Comparison of ENCODE assay signal across 9 cellular contexts in genomic region chr1:99737016-99737415, GRCh38. TPM values are rescaled to one million over a fixed set of nuclear protein-coding genes. Genes with fewer than 3 reads are reported as not detected.
A peak's percentile ranks its signal among the peaks of the same experiment; 100 is the strongest.
DNase-seq lines count a peak whose midpoint lies in the region; ATAC-seq and TF ChIP-seq lines count a peak whose summit lies in the region.
"Had no signal": no experiment of that assay in that cellular context is flagged by ENCODE, and none has a peak within 500 bp of the region (broad histone marks: within the 10 kb centered on the region; RNA-seq: fewer than 3 reads in every experiment).

No MANE protein-coding gene starts in this region.

- H3K4me1 ChIP-seq in Karpas-422 (ENCODE audit: low read length) (no peaks in the 10 kb centered on the region; the same call in 1 of the 2 replicates), sigmoid colon (no peaks in the 10 kb centered on the region)

- H3K36me3 ChIP-seq in Karpas-422 (ENCODE audit: insufficient read depth, low read length): peaks cover 75% of the 10 kb centered on the region
- no peaks in the 10 kb centered on the region for H3K36me3 ChIP-seq in sigmoid colon

- H3K27ac Mint-ChIP-seq in T-helper 17 cell (no peak overlapping the region), glutamatergic neuron (ENCODE audit: unreplicated experiment) (no peak overlapping the region)

- peak; percentile 23 for ATAC-seq in T-helper 17 cell
- no peak for ATAC-seq in HG03135 (IDR thresholded peaks at IDR 0.05; ENCODE audit: unreplicated experiment)
- ATAC-seq in GM19397 (IDR thresholded peaks at IDR 0.05; ENCODE audit: unreplicated experiment): no peak

- H4K20me1 ChIP-seq in Karpas-422 (ENCODE audit: insufficient read depth, low read depth, low read length): no peaks in the 10 kb centered on the region

- H3K27me3 ChIP-seq in Karpas-422 (ENCODE audit: low read length) (no peaks in the 10 kb centered on the region), sigmoid colon (no peaks in the 10 kb centered on the region)

- H3K4me2 ChIP-seq in Karpas-422 (ENCODE audit: low read depth, low read length, poor library complexity, severe bottlenecking): no peak overlapping the region

- peaks cover 2% of the 10 kb centered on the region for H3K4me1 Mint-ChIP-seq in T-helper 17 cell
- no peaks in the 10 kb centered on the region for H3K4me1 Mint-ChIP-seq in glutamatergic neuron (ENCODE audit: low read depth, unreplicated experiment)

- no peak for TF ChIP-seq EP300 in sigmoid colon (IDR thresholded peaks at IDR 0.05)

- H3K9me3 ChIP-seq in Karpas-422 (ENCODE audit: low read length) (no peaks in the 10 kb centered on the region), T-helper 17 cell (ENCODE audit: control insufficient read depth, low read length, poor library complexity, severe bottlenecking) (no peaks in the 10 kb centered on the region), sigmoid colon (no peaks in the 10 kb centered on the region)

- H2AFZ ChIP-seq in Karpas-422 (ENCODE audit: low read length): no peak overlapping the region

- WGBS in sigmoid colon, 2 donors: 28 to 49% methylated on average over 4 of the region's 4 CpGs

- intact Hi-C loops in sigmoid colon (cut with DNase I): no loop called here

- H3K4me3 Mint-ChIP-seq in T-helper 17 cell: no peak overlapping the region
- no peak overlapping the region for H3K4me3 Mint-ChIP-seq in glutamatergic neuron (ENCODE audit: unreplicated experiment)

- H3K9me2 ChIP-seq in Karpas-422 (replicated peaks; ENCODE audit: insufficient read depth, low read length): no peaks in the 10 kb centered on the region

- TF ChIP-seq CTCF in glutamatergic neuron (IDR thresholded peaks at IDR 0.05; ENCODE audit: partially characterized antibody, unreplicated experiment) (peak; percentile 18), sigmoid colon (IDR thresholded peaks at IDR 0.05) (peak in 1 of 4 experiments; percentile 23)

- H3K4me3 ChIP-seq in Karpas-422 (ENCODE audit: low read length): no peak overlapping the region
- H3K4me3 ChIP-seq in sigmoid colon: no peak overlapping the region
- H3K4me3 ChIP-seq: lung had no signal

- DNase-seq in DMS53 treated with DMSO at 0.1 percent for 48 hours (lab: John Stamatoyannopoulos, UW; ENCODE audit: unreplicated experiment) (peak; percentile 80), Karpas-422 (peak; percentile 68), T-helper 17 cell (no peak), glutamatergic neuron (peak; percentile 22), sigmoid colon (no peak), T-helper 9 cell (no peak)

- no peak overlapping the region for H3K9ac ChIP-seq in Karpas-422 (ENCODE audit: low read length)

- no peak overlapping the region for H3K27ac ChIP-seq in Karpas-422 (ENCODE audit: low read length)
- H3K27ac ChIP-seq in sigmoid colon: peak overlapping the region in 3 of 4 donors; percentile 5 to 23 (median 18)

- H3K9me3 Mint-ChIP-seq in glutamatergic neuron (ENCODE audit: unreplicated experiment): no peaks in the 10 kb centered on the region

- peaks cover 2% of the 10 kb centered on the region for H3K36me3 Mint-ChIP-seq in T-helper 17 cell (ENCODE audit: low read depth)
- no peaks in the 10 kb centered on the region for H3K36me3 Mint-ChIP-seq in glutamatergic neuron (ENCODE audit: unreplicated experiment)

- H3K79me2 ChIP-seq in Karpas-422 (ENCODE audit: low read length): peaks cover 6% of the 10 kb centered on the region; the same call in 1 of the 2 replicates

- peaks cover 5% of the 10 kb centered on the region for H3K27me3 Mint-ChIP-seq in T-helper 17 cell
- no peaks in the 10 kb centered on the region for H3K27me3 Mint-ChIP-seq in glutamatergic neuron (ENCODE audit: unreplicated experiment)

- TF ChIP-seq POLR2A in sigmoid colon (IDR thresholded peaks at IDR 0.05): no peak

RNA-seq across cellular contexts. Expression of gene FRRS1, which starts 29.4 kb away (rescaled TPM):
- total RNA-seq in Karpas-422 (2014; rRNA removed; shearing (Covaris generic); ENCODE audit: low replicate concordance): 24.4 and 47.1 TPM in 2 replicates
- under 1 TPM; 0.31 to 0.65 TPM for total RNA-seq in T-helper 17 cell
- total RNA-seq in glutamatergic neuron (ENCODE audit: unreplicated experiment): 1.3 TPM
- 1 to 10 TPM; 1.6 to 5.6 (median 4.0) TPM for total RNA-seq in sigmoid colon
- polyA plus RNA-seq in sigmoid colon: 1 to 10 TPM; 1.6 to 3.6 (median 1.8) TPM

Comparison
In these comparisons a context has a peak if more than half of its experiments do, and no peak if none do; other contexts are left out.
1. DNase-seq: peak in DMS53 treated with DMSO at 0.1 percent for 48 hours (single experiment), Karpas-422 (single experiment) and glutamatergic neuron (single experiment); none in T-helper 17 cell (0 of 3), sigmoid colon (single experiment) and T-helper 9 cell (single experiment).